Comparison of ENCODE assay signal across 11 cellular contexts in the genomic region with DNA sequence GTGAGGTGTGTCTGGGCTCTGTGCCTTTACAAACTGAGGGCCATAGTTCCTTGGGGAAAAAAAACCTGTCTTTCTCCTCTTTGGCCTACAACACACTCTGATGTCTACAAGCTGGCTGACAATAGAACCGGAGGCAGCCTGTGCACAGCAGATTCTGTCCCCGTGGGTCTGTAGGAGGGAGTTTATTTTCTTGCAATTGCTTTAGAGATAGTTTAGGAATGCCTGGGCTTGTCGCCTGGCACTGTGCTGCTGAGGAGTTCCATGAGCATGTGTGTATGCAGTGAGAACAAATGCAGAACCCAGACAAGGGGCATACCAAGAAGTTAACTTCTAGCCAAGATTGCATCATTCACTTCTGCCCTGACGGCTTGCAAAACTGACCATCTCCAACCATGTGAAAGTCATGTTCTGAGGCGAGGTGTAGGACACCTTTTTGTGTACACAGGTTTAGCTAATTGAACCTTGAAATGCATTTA. TPM values are rescaled to one million over a fixed set of nuclear protein-coding genes. Genes with fewer than 3 reads are reported as not detected.
A peak's percentile ranks its signal among the peaks of the same experiment; 100 is the strongest.
DNase-seq lines count a peak whose midpoint lies in the region; ATAC-seq and TF ChIP-seq lines count a peak whose summit lies in the region.
"Had no signal": no experiment of that assay in that cellular context is flagged by ENCODE, and none has a peak within 500 bp of the region (broad histone marks: within the 10 kb centered on the region; RNA-seq: fewer than 3 reads in every experiment).

No MANE protein-coding gene starts in this region.

- H3K4me2 ChIP-seq in mammary epithelial cell (ENCODE audit: insufficient read depth, low read depth, low read length), result no peak overlapping the region
- H3K4me2 ChIP-seq: A549 had no signal

- H3K4me1 ChIP-seq in mammary epithelial cell (ENCODE audit: insufficient read depth, low read length), result peaks cover 8% of the 10 kb centered on the region
- H3K4me1 ChIP-seq in aorta (ENCODE audit: control insufficient read depth in 1 of 2, insufficient read depth in 2 of 2, low read length in 2 of 2), result peaks cover 0 to 6% of the 10 kb centered on the region in 2 donors
- H3K4me1 ChIP-seq: A549 had no signal

- no peaks in the 10 kb centered on the region for H3K4me1 Mint-ChIP-seq in MCF 10A (ENCODE audit: insufficient read depth, unreplicated experiment)
- H3K4me1 Mint-ChIP-seq in mesothelial cell of epicardium, result peaks cover 15% of the 10 kb centered on the region
- H3K4me1 Mint-ChIP-seq in activated T-helper 2 cell treated with anti-CD3 and anti-CD28 coated beads, Interferon-gamma antibody, Interleukin-2, Interleukin-4, amounts not matched to agents 10 μg/mL and 5 μg/mL and 100 μg/mL, durations not matched to agents 14 hours and 24 hours and 36 hours (ENCODE audit: low read depth), result peaks cover 17% of the 10 kb centered on the region
- H3K4me1 Mint-ChIP-seq: memory B cell had no signal

- ATAC-seq in esophagus mucosa (peak; percentile 76), aorta (ENCODE audit: low FRiP score) (peak; percentile 50), HG03025 (IDR thresholded peaks at IDR 0.05; ENCODE audit: low FRiP score, unreplicated experiment) (no peak)

- DNase-seq in MCF 10A (ENCODE audit: unreplicated experiment) (peak; percentile 26), mammary epithelial cell (no peak), mesothelial cell of epicardium (ENCODE audit: low spot score in 2 of 2, unreplicated experiment in 2 of 2) (no peak), aorta (peak in 1 of 2 donors; percentile 58), GM13976 (ENCODE audit: low spot score) (no peak)
- no peak for DNase-seq in activated T-helper 2 cell treated with anti-CD3 and anti-CD28 coated beads, Interferon-gamma antibody, Interleukin-2, Interleukin-4, amounts not matched to agents 10 μg/mL and 5 μg/mL and 100 μg/mL, durations not matched to agents 14 hours and 24 hours and 36 hours (ENCODE audit: low spot score)
- DNase-seq: NCI-H2081 treated with DMSO at 0.1 percent for 48 hours had no signal

- WGBS in mammary epithelial cell (ENCODE audit: low coverage, missing lambda C conversion rate), result 30% methylated on average over 5 of the region's 5 CpGs
- 7 to 12% methylated on average over 5 of the region's 5 CpGs for WGBS in aorta, 2 donors

- H2AFZ ChIP-seq in mammary epithelial cell (ENCODE audit: low read depth, low read length), result no peak overlapping the region

- H3K27ac ChIP-seq in mammary epithelial cell (ENCODE audit: insufficient read depth, low read depth, low read length) (no peak overlapping the region), aorta (ENCODE audit: low read depth in 1 of 2, low read length in 2 of 2) (peak overlapping the region in 1 of 2 donors; percentile 47)

- H3K4me3 Mint-ChIP-seq in MCF 10A (ENCODE audit: unreplicated experiment) (no peak overlapping the region), mesothelial cell of epicardium (no peak overlapping the region)
- H3K4me3 Mint-ChIP-seq in activated T-helper 2 cell treated with anti-CD3 and anti-CD28 coated beads, Interferon-gamma antibody, Interleukin-2, Interleukin-4, amounts not matched to agents 10 μg/mL and 5 μg/mL and 100 μg/mL, durations not matched to agents 14 hours and 24 hours and 36 hours (ENCODE audit: low read depth), result no peak overlapping the region
- H3K4me3 Mint-ChIP-seq: memory B cell had no signal

- in situ Hi-C loops in mammary epithelial cell (cut with MboI; ENCODE audit: low sequenced_read_pairs in 2 of 2) (no loop called here), GM13976 (cut with MboI; ENCODE audit: low sequenced_read_pairs, unreplicated experiment) (no loop called here)

- intact Hi-C loops in MCF 10A (cut with micrococcal nuclease) (no loop called here), mammary epithelial cell (cut with micrococcal nuclease) (no loop called here), aorta (cut with DNase I) (no loop called here)
- intact Hi-C loops in activated T-helper 2 cell treated with anti-CD3 and anti-CD28 coated beads, Interferon-gamma antibody, Interleukin-2, Interleukin-4, amounts not matched to agents 10 μg/mL and 5 μg/mL and 100 μg/mL, durations not matched to agents 14 hours and 24 hours and 36 hours (cut with micrococcal nuclease), result loop anchor here (10.0 kb wide), 1 partner anchor 717 kb away; a partner anchor contains a TSS

- no TSS peak for BruUV-seq in MCF 10A (replicated peaks; lab: Mats Ljungman, UMichigan)
- BruUV-seq in mammary epithelial cell (replicated peaks; lab: Mats Ljungman, UMichigan), result no TSS peak

- no peak overlapping the region for H3K9ac ChIP-seq in mammary epithelial cell (ENCODE audit: insufficient read depth, low read length)

- H3K9me3 ChIP-seq in mammary epithelial cell (replicated peaks; ENCODE audit: insufficient read depth, low read length), result no peaks in the 10 kb centered on the region
- H3K9me3 ChIP-seq in aorta (ENCODE audit: control insufficient read depth, low read length), result no peaks in the 10 kb centered on the region
- H3K9me3 ChIP-seq: A549 had no signal

- POLR2A ChIA-PET in MCF 10A (lab: Yijun Ruan, JAX), result interaction anchor here (0.7 to 1.4 kb wide), 3 partner anchors 15 to 235 kb away, joined by 3 read pairs; no protein-coding TSS in a partner anchor

- H3K27me3 ChIP-seq in mammary epithelial cell (ENCODE audit: insufficient read depth, low read length), result no peaks in the 10 kb centered on the region
- no peaks in the 10 kb centered on the region for H3K27me3 ChIP-seq in aorta (ENCODE audit: control insufficient read depth in 1 of 2, insufficient read depth in 2 of 2, low read length in 1 of 2)

- dilution Hi-C loops in mammary epithelial cell (cut with HindIII; ENCODE audit: low sequenced_read_pairs), result no loop called here

- H3K9me3 Mint-ChIP-seq in MCF 10A (ENCODE audit: unreplicated experiment), result no peaks in the 10 kb centered on the region
- no peaks in the 10 kb centered on the region for H3K9me3 Mint-ChIP-seq in mesothelial cell of epicardium
- no peaks in the 10 kb centered on the region for H3K9me3 Mint-ChIP-seq in activated T-helper 2 cell treated with anti-CD3 and anti-CD28 coated beads, Interferon-gamma antibody, Interleukin-2, Interleukin-4, amounts not matched to agents 10 μg/mL and 5 μg/mL and 100 μg/mL, durations not matched to agents 14 hours and 24 hours and 36 hours
- H3K9me3 Mint-ChIP-seq: memory B cell had no signal

- H3K36me3 Mint-ChIP-seq in MCF 10A (ENCODE audit: insufficient read depth, unreplicated experiment), result peaks cover 69% of the 10 kb centered on the region
- peaks cover 53% of the 10 kb centered on the region for H3K36me3 Mint-ChIP-seq in mesothelial cell of epicardium
- H3K36me3 Mint-ChIP-seq in activated T-helper 2 cell treated with anti-CD3 and anti-CD28 coated beads, Interferon-gamma antibody, Interleukin-2, Interleukin-4, amounts not matched to agents 10 μg/mL and 5 μg/mL and 100 μg/mL, durations not matched to agents 14 hours and 24 hours and 36 hours (ENCODE audit: low read depth), result peaks cover 12% of the 10 kb centered on the region

- H4K20me1 ChIP-seq in mammary epithelial cell (ENCODE audit: insufficient read depth, low read length), result no peaks in the 10 kb centered on the region

- no peak overlapping the region for H3K4me3 ChIP-seq in mammary epithelial cell (replicated peaks in 1 of 3; ENCODE audit: insufficient read depth in 1 of 3, low read depth in 2 of 3, low read length in 3 of 3)
- H3K4me3 ChIP-seq in aorta (ENCODE audit: low read length in 2 of 2), result no peak overlapping the region
- H3K4me3 ChIP-seq: A549 had no signal

- TF ChIP-seq CTCF in MCF 10A (IDR thresholded peaks at IDR 0.05; ENCODE audit: unreplicated experiment), result no peak
- no peak for TF ChIP-seq CTCF in mammary epithelial cell (conservative IDR thresholded peaks at IDR 0.05 in 1 of 2, IDR thresholded peaks at IDR 0.05 in 1 of 2; ENCODE audit: extremely low read depth in 1 of 2, insufficient read depth in 1 of 2, low read depth in 1 of 2, low read length in 2 of 2)
- TF ChIP-seq CTCF in mesothelial cell of epicardium (IDR thresholded peaks at IDR 0.05; ENCODE audit: unreplicated experiment), result no peak
- TF ChIP-seq CTCF in GM13976 (IDR thresholded peaks at IDR 0.05; ENCODE audit: borderline replicate concordance, control extremely low read depth, extremely low read depth, insufficient read depth, missing control alignments), result no peak

- CTCF ChIA-PET in MCF 10A (lab: Yijun Ruan, JAX) (interaction anchor here (0.5 to 1.0 kb wide), 2 partner anchors 22 to 287 kb away, joined by 3 read pairs; no protein-coding TSS in a partner anchor), mammary epithelial cell (lab: Charles Lee; ENCODE audit: low non-redundant PET) (no interaction called here)

- peak overlapping the region; percentile 79 for H3K27ac Mint-ChIP-seq in MCF 10A (ENCODE audit: low read depth, unreplicated experiment)
- peak overlapping the region; percentile 58 for H3K27ac Mint-ChIP-seq in mesothelial cell of epicardium
- no peak overlapping the region for H3K27ac Mint-ChIP-seq in activated T-helper 2 cell treated with anti-CD3 and anti-CD28 coated beads, Interferon-gamma antibody, Interleukin-2, Interleukin-4, amounts not matched to agents 10 μg/mL and 5 μg/mL and 100 μg/mL, durations not matched to agents 14 hours and 24 hours and 36 hours
- H3K27ac Mint-ChIP-seq: memory B cell had no signal

- H3K79me2 ChIP-seq in mammary epithelial cell (ENCODE audit: insufficient read depth, low read length), result no peaks in the 10 kb centered on the region

- H3K27me3 Mint-ChIP-seq in MCF 10A (ENCODE audit: insufficient read depth, unreplicated experiment), result no peaks in the 10 kb centered on the region
- H3K27me3 Mint-ChIP-seq in mesothelial cell of epicardium (ENCODE audit: low read depth), result no peaks in the 10 kb centered on the region
- H3K27me3 Mint-ChIP-seq in activated T-helper 2 cell treated with anti-CD3 and anti-CD28 coated beads, Interferon-gamma antibody, Interleukin-2, Interleukin-4, amounts not matched to agents 10 μg/mL and 5 μg/mL and 100 μg/mL, durations not matched to agents 14 hours and 24 hours and 36 hours (ENCODE audit: low read depth), result peaks cover 47% of the 10 kb centered on the region
- H3K27me3 Mint-ChIP-seq: memory B cell had no signal

- H3K36me3 ChIP-seq in mammary epithelial cell (ENCODE audit: insufficient read depth, low read length) (peaks cover 44% of the 10 kb centered on the region), aorta (ENCODE audit: control insufficient read depth in 1 of 2, insufficient read depth in 2 of 2, low read length in 1 of 2) (peaks cover 6% of the 10 kb centered on the region in 2 donors)

RNA-seq across cellular contexts. Expression of a gene that starts 54.1 kb away (rescaled TPM):
- total RNA-seq in MCF 10A (2022), result 297 and 368 TPM in 2 replicates
- total RNA-seq in mammary epithelial cell, result 100 to 1,000 TPM; 177 to 250 TPM
- 206 TPM for polyA plus RNA-seq in mammary epithelial cell
- polyA minus RNA-seq in mammary epithelial cell, result 499 TPM
- total RNA-seq in esophagus mucosa, result 155 TPM
- 242 to 254 TPM (median 245 TPM) in 3 replicates for total RNA-seq in mesothelial cell of epicardium
- total RNA-seq in aorta, result 100 to 1,000 TPM; 384 to 436 TPM
- polyA plus RNA-seq in aorta, result 100 to 1,000 TPM; 297 to 633 TPM
- total RNA-seq in activated T-helper 2 cell treated with anti-CD3 and anti-CD28 coated beads, Interferon-gamma antibody, Interleukin-2, Interleukin-4, amounts not matched to agents 10 μg/mL and 5 μg/mL and 100 μg/mL, durations not matched to agents 14 hours and 24 hours and 36 hours, result 321 and 330 TPM in 2 replicates
